1 cellular context compared by ENCODE assay signal in genomic region chr3:56759532-56759931, GRCh38.
TF ChIP-seq lines count a peak whose summit lies in the region.

No MANE protein-coding gene starts in this region.

TF ChIP-seq in GM12878, 131 proteins besides CTCF, POLR2A, EP300 and RAD21:
- no peak for TF ChIP-seq SUZ12 (IDR thresholded peaks at IDR 0.05; ENCODE audit: unreplicated experiment)
- 0 out of 2 replicates have a peak, but pooled peaks have one; percentile 19 for TF ChIP-seq ZNF687 (IDR thresholded peaks at IDR 0.05)
- TF ChIP-seq PBX3 (IDR thresholded peaks at IDR 0.05; ENCODE audit: insufficient replicate concordance, low read depth, low read length): no peak
- TF ChIP-seq STAT3 (IDR thresholded peaks at IDR 0.05; ENCODE audit: low read depth, low read length): no peak
